In the genomic region with DNA sequence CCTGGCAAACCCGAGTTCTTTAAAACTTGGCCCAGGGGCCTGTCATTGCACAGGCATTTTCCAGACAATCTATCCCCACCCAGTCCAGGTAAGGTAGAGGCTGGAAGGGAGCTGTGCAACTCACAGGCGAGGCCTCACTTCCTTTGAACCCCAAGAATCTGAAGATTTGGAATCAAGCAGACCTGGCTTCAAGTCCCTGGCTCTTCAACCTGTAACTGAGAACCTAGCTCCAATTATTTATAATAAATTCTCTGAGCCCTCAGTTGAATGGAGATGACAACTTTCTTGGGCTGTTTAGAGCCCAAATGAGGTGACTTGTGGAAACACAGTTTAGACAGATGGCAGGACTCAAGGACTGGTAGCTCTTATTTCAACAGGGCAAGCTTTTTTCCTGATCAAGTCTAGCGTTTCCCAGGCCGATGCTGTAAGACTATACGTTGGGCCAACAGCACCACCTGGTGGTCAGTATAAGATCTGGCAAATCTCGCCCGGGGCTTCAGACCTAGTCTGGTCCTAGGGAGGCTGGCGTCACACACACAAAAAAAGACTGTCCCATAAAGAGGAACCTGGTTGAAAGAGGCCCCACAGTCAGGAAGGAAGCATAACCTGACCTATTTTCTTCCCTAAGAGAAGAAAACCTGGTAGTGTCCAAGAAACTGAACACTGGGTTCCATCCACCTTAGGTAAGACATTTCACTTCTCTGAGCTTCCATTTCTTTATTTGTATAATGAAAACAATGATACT, we compare ENCODE assay signal across 8 cellular contexts.
DNase-seq lines count a peak whose midpoint lies in the region; ATAC-seq and TF ChIP-seq lines count a peak whose summit lies in the region.

No MANE protein-coding gene starts in this region.

- ATAC-seq in GM21825 (IDR thresholded peaks at IDR 0.05; ENCODE audit: unreplicated experiment) (peak; percentile 89), Panc1 (peak; percentile 99)

- intact Hi-C loops in Panc1 (cut with micrococcal nuclease; ENCODE audit: unreplicated experiment) (loop anchor here (1.0 to 5.0 kb wide), 4 partner anchors 67 to 268 kb away; no protein-coding TSS in a partner anchor), stomach (cut with DNase I; ENCODE audit: low total_unique reads) (loop anchor here (2.0 kb wide), 1 partner anchor 123 kb away; a partner anchor contains a TSS)

- H3K36me3 ChIP-seq in DOHH2 (ENCODE audit: control insufficient read depth, low read length) (no peaks in the 10 kb centered on the region), Karpas-422 (ENCODE audit: insufficient read depth, low read length) (no peaks in the 10 kb centered on the region), Panc1 (ENCODE audit: control insufficient read depth, insufficient read depth, low read length) (no peaks in the 10 kb centered on the region), fibroblast of lung (ENCODE audit: control insufficient read depth, insufficient read depth, low read length) (no peaks in the 10 kb centered on the region), stomach (no peaks in the 10 kb centered on the region)

- H3K27me3 Mint-ChIP-seq in neural crest cell (ENCODE audit: low read depth): peaks cover 11% of the 10 kb centered on the region

- no peak overlapping the region for H3K27ac ChIP-seq in DOHH2 (ENCODE audit: low read depth, low read length)
- H3K27ac ChIP-seq in Karpas-422 (ENCODE audit: low read length): no peak overlapping the region
- H3K27ac ChIP-seq in Panc1 (ENCODE audit: low read length): no peak overlapping the region
- no peak overlapping the region for H3K27ac ChIP-seq in fibroblast of lung (ENCODE audit: insufficient read depth, low read length)
- no peak overlapping the region for H3K27ac ChIP-seq in stomach

- no peak overlapping the region for H3K27ac Mint-ChIP-seq in neural crest cell (ENCODE audit: unreplicated experiment)

- H3K9ac ChIP-seq in Karpas-422 (ENCODE audit: low read length): no peak overlapping the region
- H3K9ac ChIP-seq in fibroblast of lung (ENCODE audit: insufficient read depth, low read length): no peak overlapping the region

- H3K4me2 ChIP-seq in DOHH2 (ENCODE audit: low read length): no peak overlapping the region
- H3K4me2 ChIP-seq in Karpas-422 (ENCODE audit: low read depth, low read length, poor library complexity, severe bottlenecking): no peak overlapping the region
- H3K4me2 ChIP-seq in fibroblast of lung (ENCODE audit: extremely low read depth, insufficient read depth, low read length): no peak overlapping the region

- H3K9me2 ChIP-seq in DOHH2 (replicated peaks; ENCODE audit: control insufficient read depth, low read length) (no peaks in the 10 kb centered on the region), Karpas-422 (replicated peaks; ENCODE audit: insufficient read depth, low read length) (no peaks in the 10 kb centered on the region)

- H3K4me3 ChIP-seq in DOHH2 (ENCODE audit: low read length) (no peak overlapping the region), Karpas-422 (ENCODE audit: low read length) (no peak overlapping the region), Panc1 (ENCODE audit: low read depth in 2 of 2, low read length in 2 of 2) (no peak overlapping the region), fibroblast of lung (replicated peaks in 1 of 4; ENCODE audit: control extremely low read depth in 1 of 4, insufficient read depth in 1 of 4, low read depth in 3 of 4, low read length in 4 of 4) (no peak overlapping the region), stomach (no peak overlapping the region)

- H4K20me1 ChIP-seq in DOHH2 (ENCODE audit: control insufficient read depth, insufficient read depth, low read depth, low read length) (no peaks in the 10 kb centered on the region), Karpas-422 (ENCODE audit: insufficient read depth, low read depth, low read length) (no peaks in the 10 kb centered on the region), fibroblast of lung (ENCODE audit: control insufficient read depth, extremely low read depth, insufficient read depth, low read length) (no peaks in the 10 kb centered on the region)

- H2AFZ ChIP-seq in Karpas-422 (ENCODE audit: low read length) (no peak overlapping the region), fibroblast of lung (ENCODE audit: low read length) (no peak overlapping the region)

- H3F3A ChIP-seq in DOHH2 (ENCODE audit: control insufficient read depth, insufficient read depth): no peaks in the 10 kb centered on the region

- no TSS peak for BruUV-seq in Panc1 (replicated peaks; lab: Mats Ljungman, UMichigan)

- in situ Hi-C loops in Panc1 (cut with HindIII; ENCODE audit: low pct_unique_long_range_greater_than_20kb, low sequenced_read_pairs): no loop called here

- peak; percentile 92 for DNase-seq in Karpas-422
- peak; percentile 61 for DNase-seq in Panc1 (ENCODE audit: low read depth, low spot score)
- DNase-seq in activated T-cell treated with anti-CD3 and anti-CD28 coated beads, Interleukin-2, amount 50 U/mL, for 1 hour: peak; percentile 70
- peak; percentile 61 to 85 for DNase-seq in fibroblast of lung (ENCODE audit: low read depth in 2 of 2)
- DNase-seq in neural crest cell (ENCODE audit: low read depth, low spot score): peak; percentile 81
- DNase-seq in stomach: peak; percentile 80

- H3K4me3 Mint-ChIP-seq in neural crest cell: no peak overlapping the region

- CTCF ChIA-PET in Panc1 (lab: Charles Lee): interaction anchor here (0.5 to 1.9 kb wide), 11 partner anchors 16 to 216 kb away, joined by 3 to 34 read pairs (median 5); a partner anchor contains a TSS

- TF ChIP-seq CTCF in DOHH2 (IDR thresholded peaks at IDR 0.05; ENCODE audit: low read depth, low read length, poor library complexity, severe bottlenecking) (peak; percentile 81), Panc1 (IDR thresholded peaks at IDR 0.05) (peak; percentile 87), fibroblast of lung (conservative IDR thresholded peaks at IDR 0.05 in 1 of 2, IDR thresholded peaks at IDR 0.05 in 1 of 2; ENCODE audit: low read depth in 1 of 2, low read length in 2 of 2) (peak; percentile 81 to 91), neural crest cell (conservative IDR thresholded peaks at IDR 0.05) (peak; percentile 88), stomach (IDR thresholded peaks at IDR 0.05) (peak in 5 of 7 experiments; percentile 48 to 81 (median 72))

- H3K4me1 Mint-ChIP-seq in neural crest cell: no peaks in the 10 kb centered on the region

- POLR2A ChIA-PET in Panc1 (lab: Charles Lee): interaction anchor here (0.6 kb wide), 1 partner anchor 188 kb away, joined by 5 read pairs; no protein-coding TSS in a partner anchor

- no peaks in the 10 kb centered on the region for H3K79me2 ChIP-seq in DOHH2 (ENCODE audit: control insufficient read depth, low read length)
- no peaks in the 10 kb centered on the region for H3K79me2 ChIP-seq in Karpas-422 (ENCODE audit: low read length)
- H3K79me2 ChIP-seq in fibroblast of lung (ENCODE audit: control insufficient read depth, insufficient read depth, low read length): no peaks in the 10 kb centered on the region

- H3K36me3 Mint-ChIP-seq in neural crest cell (ENCODE audit: low read depth): no peaks in the 10 kb centered on the region

- TF ChIP-seq POLR2A in stomach (IDR thresholded peaks at IDR 0.05): no peak

- H3K27me3 ChIP-seq in DOHH2 (ENCODE audit: control insufficient read depth, low read length) (no peaks in the 10 kb centered on the region), Karpas-422 (ENCODE audit: low read length) (no peaks in the 10 kb centered on the region), Panc1 (ENCODE audit: control insufficient read depth, insufficient read depth, low read length) (no peaks in the 10 kb centered on the region), fibroblast of lung (ENCODE audit: control insufficient read depth, insufficient read depth, low read length) (no peaks in the 10 kb centered on the region), stomach (peaks cover 0 to 4% (median 0%) of the 10 kb centered on the region in 3 donors)

- H3K9me3 ChIP-seq in DOHH2 (ENCODE audit: control insufficient read depth, insufficient read depth, low read length): no peaks in the 10 kb centered on the region
- no peaks in the 10 kb centered on the region for H3K9me3 ChIP-seq in Karpas-422 (ENCODE audit: low read length)
- H3K9me3 ChIP-seq in Panc1 (ENCODE audit: control insufficient read depth, insufficient read depth, low read depth, low read length): no peaks in the 10 kb centered on the region
- no peaks in the 10 kb centered on the region for H3K9me3 ChIP-seq in fibroblast of lung (ENCODE audit: control insufficient read depth, insufficient read depth, low read depth, low read length)
- H3K9me3 ChIP-seq in stomach: no peaks in the 10 kb centered on the region

- 16 to 19% (median 18%) methylated on average over 8 of the region's 8 CpGs for WGBS in stomach, 5 donors

- H3K4me1 ChIP-seq in DOHH2 (ENCODE audit: control insufficient read depth, low read length) (peaks cover 4% of the 10 kb centered on the region; the same call in 1 of the 2 replicates), Karpas-422 (ENCODE audit: low read length) (peaks cover 12% of the 10 kb centered on the region), Panc1 (ENCODE audit: control insufficient read depth, insufficient read depth, low read length) (no peaks in the 10 kb centered on the region; the same call in 1 of the 2 replicates), fibroblast of lung (ENCODE audit: control insufficient read depth, extremely low read depth, insufficient read depth, low read length) (no peaks in the 10 kb centered on the region), stomach (no peaks in the 10 kb centered on the region)

- H3K9me3 Mint-ChIP-seq in neural crest cell: no peaks in the 10 kb centered on the region

- TF ChIP-seq EP300 in stomach (IDR thresholded peaks at IDR 0.05): no peak
